29 cellular contexts compared by ENCODE assay signal in genomic region chr3:109933576-109933975, GRCh38.
"Had no signal": no experiment of that assay in that cellular context is flagged by ENCODE, and none has a peak within 500 bp of the region (broad histone marks: within the 10 kb centered on the region; RNA-seq: fewer than 3 reads in every experiment).

No MANE protein-coding gene starts in this region.

- H3K4me2 ChIP-seq: neural progenitor cell had no signal

- H3K27me3 ChIP-seq: neural progenitor cell, ovary, right lobe of liver, sigmoid colon, stomach, thyroid gland, tibial nerve, upper lobe of left lung, vagina had no signal

- H3K9ac ChIP-seq: neural progenitor cell, parathyroid adenoma had no signal

- H3K79me2 ChIP-seq: parathyroid adenoma had no signal

- H3K36me3 Mint-ChIP-seq: naive thymus-derived CD8-positive, alpha-beta T cell; natural killer cell treated with Interleukin-12 subunit alpha and Interleukin-12 subunit beta and Interleukin-15 and Interleukin-18, amount 100 ng/mL, for 72 hours; neural progenitor cell; stimulated activated effector memory CD8-positive, alpha-beta T cell treated with anti-CD3 and anti-CD28 coated beads, Interleukin-12 subunit alpha, Interleukin-12 subunit beta, amount 100 ng/mL, for 72 hours; stimulated activated naive B cell treated with anti-CD40 and anti-IgM and Interleukin-4, amounts not matched to agents 10 μg/mL and 1 μg/mL and 100 μg/mL, for 72 hours had no signal

- H2AFZ ChIP-seq: neural progenitor cell, parathyroid adenoma had no signal

- H3K9me3 Mint-ChIP-seq: naive thymus-derived CD8-positive, alpha-beta T cell; natural killer cell treated with Interleukin-12 subunit alpha and Interleukin-12 subunit beta and Interleukin-15 and Interleukin-18, amount 100 ng/mL, for 72 hours; nephron progenitor cell; neural progenitor cell; stimulated activated effector memory CD8-positive, alpha-beta T cell treated with anti-CD3 and anti-CD28 coated beads, Interleukin-12 subunit alpha, Interleukin-12 subunit beta, amount 100 ng/mL, for 72 hours; stimulated activated naive B cell treated with anti-CD40 and anti-IgM and Interleukin-4, amounts not matched to agents 10 μg/mL and 1 μg/mL and 100 μg/mL, for 72 hours; stimulated activated naive CD8-positive, alpha-beta T cell treated with anti-CD3 and anti-CD28 coated beads, Interleukin-15, Interleukin-2, amounts not matched to agents 100 ng/mL and 50 ng/mL, for 24 hours had no signal

- H3K27ac ChIP-seq: neural progenitor cell, ovary, parathyroid adenoma, psoas muscle, right lobe of liver, sigmoid colon, stomach, thoracic aorta, thyroid gland, tibial nerve, upper lobe of left lung, vagina had no signal

- H3K9me3 ChIP-seq: ovary, psoas muscle, right lobe of liver, sigmoid colon, stomach, thoracic aorta, thyroid gland, tibial nerve, upper lobe of left lung, vagina had no signal

- H3K27me3 Mint-ChIP-seq: progenitor cell of endocrine pancreas; stimulated activated naive B cell treated with anti-CD40 and anti-IgM and Interleukin-4, amounts not matched to agents 10 μg/mL and 1 μg/mL and 100 μg/mL, for 72 hours; stimulated activated naive CD8-positive, alpha-beta T cell treated with anti-CD3 and anti-CD28 coated beads, Interleukin-15, Interleukin-2, amounts not matched to agents 100 ng/mL and 50 ng/mL, for 24 hours had no signal

- DNase-seq: naive thymus-derived CD8-positive, alpha-beta T cell; nephron progenitor cell; occipital lobe; ovary; posterior cingulate gyrus; psoas muscle; right cardiac atrium; right lobe of liver; sigmoid colon; small intestine; stimulated activated CD4-positive, alpha-beta T cell treated with anti-CD3 and anti-CD28 coated beads, Interleukin-15, amount 100 ng/mL, for 24 hours; stimulated activated CD4-positive, alpha-beta T cell treated with anti-CD3 and anti-CD28 coated beads, Interleukin-2, amount 100 ng/mL, for 24 hours; stimulated activated CD4-positive, alpha-beta T cell treated with anti-CD3 and anti-CD28 coated beads, Interleukin-2, amount 100 ng/mL, for 48 hours; stimulated activated CD4-positive, alpha-beta T cell treated with anti-CD3 and anti-CD28 coated beads, Interleukin-4, amount 100 ng/mL, for 24 hours; stimulated activated naive B cell treated with anti-CD40 and anti-IgM and Interleukin-4, amounts not matched to agents 10 μg/mL and 1 μg/mL and 100 μg/mL, for 72 hours; stimulated activated naive CD4-positive, alpha-beta T cell treated with Interleukin-2 at 50 U/mL for 16 hours; stomach; thyroid gland; trophoblast cell; upper lobe of left lung had no signal

- H3K4me1 ChIP-seq: neural progenitor cell, parathyroid adenoma, psoas muscle, right lobe of liver, sigmoid colon, stomach, thyroid gland, tibial nerve, upper lobe of left lung, vagina had no signal

- H3K4me3 ChIP-seq: neural progenitor cell, ovary, psoas muscle, right lobe of liver, sigmoid colon, stomach, thoracic aorta, thyroid gland, tibial nerve, upper lobe of left lung, vagina had no signal

- ATAC-seq: naive thymus-derived CD8-positive, alpha-beta T cell; natural killer cell treated with Interleukin-12 subunit alpha and Interleukin-12 subunit beta and Interleukin-15 and Interleukin-18, amount 100 ng/mL, for 72 hours; psoas muscle; right cardiac atrium; right lobe of liver; stimulated activated effector memory CD8-positive, alpha-beta T cell treated with anti-CD3 and anti-CD28 coated beads, Interleukin-12 subunit alpha, Interleukin-12 subunit beta, amount 100 ng/mL, for 72 hours; stimulated activated naive B cell treated with anti-CD40 and anti-IgM and Interleukin-4, amounts not matched to agents 10 μg/mL and 1 μg/mL and 100 μg/mL, for 72 hours had no signal

- H3K4me1 Mint-ChIP-seq: naive thymus-derived CD8-positive, alpha-beta T cell; nephron progenitor cell; stimulated activated effector memory CD8-positive, alpha-beta T cell treated with anti-CD3 and anti-CD28 coated beads, Interleukin-12 subunit alpha, Interleukin-12 subunit beta, amount 100 ng/mL, for 72 hours; stimulated activated naive B cell treated with anti-CD40 and anti-IgM and Interleukin-4, amounts not matched to agents 10 μg/mL and 1 μg/mL and 100 μg/mL, for 72 hours had no signal

- H3K27ac Mint-ChIP-seq: naive thymus-derived CD8-positive, alpha-beta T cell; natural killer cell treated with Interleukin-12 subunit alpha and Interleukin-12 subunit beta and Interleukin-15 and Interleukin-18, amount 100 ng/mL, for 72 hours; nephron progenitor cell; neural progenitor cell; progenitor cell of endocrine pancreas; stimulated activated effector memory CD8-positive, alpha-beta T cell treated with anti-CD3 and anti-CD28 coated beads, Interleukin-12 subunit alpha, Interleukin-12 subunit beta, amount 100 ng/mL, for 72 hours; stimulated activated naive B cell treated with anti-CD40 and anti-IgM and Interleukin-4, amounts not matched to agents 10 μg/mL and 1 μg/mL and 100 μg/mL, for 72 hours; stimulated activated naive CD8-positive, alpha-beta T cell treated with anti-CD3 and anti-CD28 coated beads, Interleukin-15, Interleukin-2, amounts not matched to agents 100 ng/mL and 50 ng/mL, for 24 hours had no signal

- H3K36me3 ChIP-seq: neural progenitor cell, ovary, right lobe of liver, sigmoid colon, stomach, thoracic aorta, thyroid gland, tibial nerve, upper lobe of left lung, vagina had no signal

- H3K4me3 Mint-ChIP-seq: naive thymus-derived CD8-positive, alpha-beta T cell; natural killer cell treated with Interleukin-12 subunit alpha and Interleukin-12 subunit beta and Interleukin-15 and Interleukin-18, amount 100 ng/mL, for 72 hours; nephron progenitor cell; neural progenitor cell; stimulated activated effector memory CD8-positive, alpha-beta T cell treated with anti-CD3 and anti-CD28 coated beads, Interleukin-12 subunit alpha, Interleukin-12 subunit beta, amount 100 ng/mL, for 72 hours; stimulated activated naive B cell treated with anti-CD40 and anti-IgM and Interleukin-4, amounts not matched to agents 10 μg/mL and 1 μg/mL and 100 μg/mL, for 72 hours; stimulated activated naive CD8-positive, alpha-beta T cell treated with anti-CD3 and anti-CD28 coated beads, Interleukin-15, Interleukin-2, amounts not matched to agents 100 ng/mL and 50 ng/mL, for 24 hours had no signal
